ENCODE assay signal across 19 cellular contexts in the genomic region with DNA sequence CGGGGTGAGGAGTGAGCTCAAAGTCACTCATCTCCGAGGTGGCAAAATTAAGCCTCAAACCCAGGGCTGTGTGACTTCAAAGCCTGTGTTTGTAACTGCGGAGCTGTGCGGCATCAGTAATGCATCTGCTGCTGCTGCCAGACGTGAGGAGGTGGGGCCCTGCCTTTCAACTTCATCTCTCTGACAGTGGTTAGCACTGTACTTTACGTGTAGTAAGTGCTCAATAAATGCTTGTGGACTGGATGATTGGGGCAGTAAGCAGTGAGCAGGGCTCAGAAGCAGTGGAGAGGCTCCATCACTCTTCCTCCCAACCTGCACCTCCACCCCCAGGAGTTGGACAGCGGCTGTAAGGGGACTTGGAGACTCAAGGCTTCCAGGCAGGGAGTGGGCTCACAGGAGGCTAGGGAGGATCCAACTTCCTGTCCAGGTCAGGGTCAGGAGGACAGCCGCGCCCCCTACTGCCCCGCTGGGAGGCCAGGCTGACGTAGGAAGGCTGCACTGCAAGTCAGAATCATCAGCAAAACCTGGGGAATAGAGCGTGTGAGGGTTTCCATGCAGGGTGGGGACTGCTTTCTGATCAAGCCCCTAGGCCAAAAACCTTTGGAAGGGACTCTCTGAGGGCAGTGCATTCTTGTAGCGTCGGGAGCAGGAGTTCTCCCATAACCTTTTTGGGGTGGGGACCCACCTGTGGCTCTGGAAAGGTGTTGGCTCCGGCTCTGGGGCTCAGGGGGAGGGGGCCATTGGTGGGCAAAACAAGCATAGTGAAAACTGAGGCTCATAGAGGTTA. TPM values are rescaled to one million over a fixed set of nuclear protein-coding genes. Genes with fewer than 3 reads are reported as not detected.
DNase-seq lines count a peak whose midpoint lies in the region; ATAC-seq, FAIRE-seq and TF ChIP-seq lines count a peak whose summit lies in the region.
"Had no signal": no experiment of that assay in that cellular context is flagged by ENCODE, and none has a peak within 500 bp of the region (broad histone marks: within the 10 kb centered on the region; RNA-seq: fewer than 3 reads in every experiment).

No MANE protein-coding gene starts in this region.

- no peaks in the 10 kb centered on the region for H3K9me3 ChIP-seq in H1 (ENCODE audit: insufficient read depth in 2 of 2, low read depth in 1 of 2, low read length in 1 of 2)
- H3K9me3 ChIP-seq in HepG2 (ENCODE audit: low read length) = no peaks in the 10 kb centered on the region
- no peaks in the 10 kb centered on the region for H3K9me3 ChIP-seq in spleen
- no peaks in the 10 kb centered on the region for H3K9me3 ChIP-seq in mammary epithelial cell (replicated peaks; ENCODE audit: insufficient read depth, low read length)
- H3K9me3 ChIP-seq: psoas muscle had no signal

- no peaks in the 10 kb centered on the region for H3K9me3 Mint-ChIP-seq in activated naive CD8-positive, alpha-beta T cell treated with anti-CD3 and anti-CD28 coated beads for 36 hours
- no peaks in the 10 kb centered on the region for H3K9me3 Mint-ChIP-seq in activated naive CD8-positive, alpha-beta T cell treated with anti-CD3 and anti-CD28 coated beads, Interleukin-2, amount 50 U/mL, for 24 hours
- H3K9me3 Mint-ChIP-seq: CD4-positive, alpha-beta T cell; immature natural killer cell; T-helper 1 cell treated with Interleukin-12 subunit alpha and Interleukin-12 subunit beta and Interleukin-4 antibody, amounts not matched to agents 30 μg/mL and 1 μg/mL, for 36 hours had no signal

- TF ChIP-seq EP300 in H1 (IDR thresholded peaks at IDR 0.05; ENCODE audit: borderline replicate concordance in 1 of 2, low read depth in 2 of 2, low read length in 2 of 2) (no peak), HepG2 (IDR thresholded peaks at IDR 0.05; ENCODE audit: low read depth in 2 of 2, low read length in 2 of 2) (no peak), HepG2 (CRISPR knock-in tag; IDR thresholded peaks at IDR 0.05; ENCODE audit: borderline replicate concordance) (no peak)

- H4K20me1 ChIP-seq in H1 (replicated peaks in 1 of 2; ENCODE audit: control insufficient read depth in 1 of 2, insufficient read depth in 2 of 2, low read length in 2 of 2) (peaks cover 36 to 38% of the 10 kb centered on the region in 2 experiments), HepG2 (ENCODE audit: insufficient read depth, low read length) (peaks cover 29% of the 10 kb centered on the region), mammary epithelial cell (ENCODE audit: insufficient read depth, low read length) (no peaks in the 10 kb centered on the region)

- dilution Hi-C loops in mammary epithelial cell (cut with HindIII; ENCODE audit: low sequenced_read_pairs) = loop anchor here (5.0 kb wide), 1 partner anchor 41 kb away; no protein-coding TSS in a partner anchor

- no peak overlapping the region; a peak in 1 of 7 replicates for H3K9ac ChIP-seq in H1 (replicated peaks in 1 of 4; ENCODE audit: extremely low read depth in 1 of 4, low read depth in 3 of 4, low read length in 3 of 4)
- H3K9ac ChIP-seq in HepG2 (ENCODE audit: insufficient read depth, low read depth, low read length) = peak overlapping the region; percentile 41; the same call in 1 of the 2 replicates
- no peak overlapping the region for H3K9ac ChIP-seq in mammary epithelial cell (ENCODE audit: insufficient read depth, low read length)

- no peak overlapping the region for H3K56ac ChIP-seq in H1 (replicated peaks; ENCODE audit: insufficient read length, low read depth, low read length)

- H2BK5ac ChIP-seq in H1 (ENCODE audit: low read depth, low read length) = no peak overlapping the region

- no peak overlapping the region for H2BK120ac ChIP-seq in H1 (replicated peaks; ENCODE audit: low read depth, low read length)

- POLR2A ChIA-PET in H1 (lab: Charles Lee; ENCODE audit: partially characterized antibody) (interaction anchor here (1.2 to 1.6 kb wide), 2 partner anchors 8 to 9 kb away, joined by 3 to 5 read pairs; no protein-coding TSS in a partner anchor), HepG2 (lab: Yijun Ruan, JAX) (no interaction called here)

- peaks cover 2% of the 10 kb centered on the region; the same call in 1 of the 2 replicates for H3K23me2 ChIP-seq in H1 (ENCODE audit: low read depth, low read length)

- H3K36me3 ChIP-seq in H1 (ENCODE audit: control insufficient read depth in 2 of 4, insufficient read depth in 4 of 4, low read length in 3 of 4) = no peaks in the 10 kb centered on the region
- no peaks in the 10 kb centered on the region; a peak in 3 of 5 replicates for H3K36me3 ChIP-seq in HepG2 (replicated peaks in 1 of 2; ENCODE audit: control insufficient read depth in 1 of 2, insufficient read depth in 2 of 2, low read length in 2 of 2)
- H3K36me3 ChIP-seq in spleen = peaks cover 0 to 6% (median 0%) of the 10 kb centered on the region in 6 donors
- no peaks in the 10 kb centered on the region for H3K36me3 ChIP-seq in mammary epithelial cell (ENCODE audit: insufficient read depth, low read length)

- H2AK5ac ChIP-seq in H1 (ENCODE audit: low read depth, low read length) = peak overlapping the region; percentile 90; the same call in 1 of the 2 replicates

- WGBS in H1 (ENCODE audit: extremely low coverage in 1 of 2, insufficient coverage in 1 of 2, insufficient read length in 1 of 2, insufficient replicate concordance in 2 of 2, low coverage in 1 of 2, low lambda C conversion rate in 2 of 2, missing lambda C conversion rate in 1 of 2), 2 experiments = 54% methylated on average over 10 of the region's 15 CpGs; no CpG with 5 or more reads in 1 of the 2 experiments
- 62% methylated on average over 7 of the region's 15 CpGs for WGBS in HepG2 (ENCODE audit: low lambda C conversion rate)
- WGBS in spleen, 5 donors = 69 to 85% (median 74%) methylated on average over 10 to 15 of the region's 15 CpGs
- WGBS in mammary epithelial cell (ENCODE audit: low coverage, missing lambda C conversion rate) = 93% methylated on average over 14 of the region's 15 CpGs

- CTCF ChIA-PET in H1 (lab: Charles Lee; ENCODE audit: partially characterized antibody) (interaction anchor here (0.6 to 2.7 kb wide), 12 partner anchors 9 to 216 kb away, joined by 3 to 7 read pairs (median 4); no protein-coding TSS in a partner anchor), HepG2 (lab: Yijun Ruan, JAX; ENCODE audit: low intra/inter-chr PET ratio, low total read pairs) (interaction anchor here (1.2 kb wide), 1 partner anchor 23 kb away, joined by 4 read pairs; no protein-coding TSS in a partner anchor), mammary epithelial cell (lab: Charles Lee; ENCODE audit: low non-redundant PET) (no interaction called here)

- H4K91ac ChIP-seq in H1 (replicated peaks; ENCODE audit: insufficient read length, low read length) = no peak overlapping the region

- no peak overlapping the region for H4K8ac ChIP-seq in H1 (ENCODE audit: extremely low read depth, insufficient read depth, low read length)

- no peaks in the 10 kb centered on the region for H3K27me3 Mint-ChIP-seq in activated naive CD8-positive, alpha-beta T cell treated with anti-CD3 and anti-CD28 coated beads for 36 hours
- no peaks in the 10 kb centered on the region for H3K27me3 Mint-ChIP-seq in activated naive CD8-positive, alpha-beta T cell treated with anti-CD3 and anti-CD28 coated beads, Interleukin-2, amount 50 U/mL, for 24 hours
- H3K27me3 Mint-ChIP-seq: CD4-positive, alpha-beta T cell had no signal

- H3K27me3 ChIP-seq in H1 (replicated peaks in 1 of 4; ENCODE audit: control insufficient read depth in 3 of 4, extremely low read depth in 1 of 4, insufficient read depth in 3 of 4, low read length in 3 of 4) (peaks cover 68 to 86% (median 82%) of the 10 kb centered on the region in 4 experiments), HepG2 (ENCODE audit: control insufficient read depth in 1 of 2, insufficient read depth in 2 of 2, low read length in 2 of 2) (no peaks in the 10 kb centered on the region), spleen (replicated peaks in 1 of 7) (peaks cover 0 to 13% (median 0%) of the 10 kb centered on the region in 7 donors), mammary epithelial cell (ENCODE audit: insufficient read depth, low read length) (no peaks in the 10 kb centered on the region)

- H3K27ac ChIP-seq in H1 (ENCODE audit: low read depth, low read length) = no peak overlapping the region
- peak overlapping the region; percentile 51 for H3K27ac ChIP-seq in HepG2 (ENCODE audit: extremely low read length, insufficient read depth, low read length)
- peak overlapping the region in 7 of 8 donors; percentile 39 to 69 (median 60) for H3K27ac ChIP-seq in spleen
- no peak overlapping the region for H3K27ac ChIP-seq in mammary epithelial cell (ENCODE audit: insufficient read depth, low read depth, low read length)
- H3K27ac ChIP-seq: 22Rv1, psoas muscle had no signal

- peak overlapping the region; percentile 62 for H3K27ac Mint-ChIP-seq in activated naive CD8-positive, alpha-beta T cell treated with anti-CD3 and anti-CD28 coated beads for 36 hours
- no peak overlapping the region for H3K27ac Mint-ChIP-seq in activated naive CD8-positive, alpha-beta T cell treated with anti-CD3 and anti-CD28 coated beads, Interleukin-2, amount 50 U/mL, for 24 hours
- H3K27ac Mint-ChIP-seq: CD4-positive, alpha-beta T cell; T-helper 1 cell treated with Interleukin-12 subunit alpha and Interleukin-12 subunit beta and Interleukin-4 antibody, amounts not matched to agents 30 μg/mL and 1 μg/mL, for 36 hours had no signal

- no peak overlapping the region for H2AFZ ChIP-seq in H1 (ENCODE audit: low read length)
- H2AFZ ChIP-seq in HepG2 (ENCODE audit: low read length) = no peak overlapping the region
- no peak overlapping the region for H2AFZ ChIP-seq in mammary epithelial cell (ENCODE audit: low read depth, low read length)

- H4K5ac ChIP-seq in H1 (ENCODE audit: insufficient read length, low read depth, low read length) = no peak overlapping the region

- no peaks in the 10 kb centered on the region for H3K79me1 ChIP-seq in H1 (ENCODE audit: low read depth, low read length)

- ATAC-seq in activated naive CD8-positive, alpha-beta T cell treated with anti-CD3 and anti-CD28 coated beads, Interleukin-2, amount 50 U/mL, for 24 hours = no peak
- peak; percentile 83 for ATAC-seq in HepG2
- ATAC-seq: psoas muscle had no signal

- no peaks in the 10 kb centered on the region for H3K79me2 ChIP-seq in H1 (ENCODE audit: control insufficient read depth in 1 of 2, insufficient read depth in 2 of 2, low read length in 2 of 2)
- peaks cover 82% of the 10 kb centered on the region for H3K79me2 ChIP-seq in HepG2 (ENCODE audit: insufficient read depth, low read length)
- H3K79me2 ChIP-seq in mammary epithelial cell (ENCODE audit: insufficient read depth, low read length) = peaks cover 98% of the 10 kb centered on the region

- TF ChIP-seq RAD21 in H1 (IDR thresholded peaks at IDR 0.05 in 1 of 2, conservative IDR thresholded peaks at IDR 0.05 in 1 of 2; ENCODE audit: low read depth in 2 of 2, low read length in 2 of 2) (peak; percentile 14 to 26; a peak in 3 of 4 replicates), HepG2 (CRISPR knock-in tag; IDR thresholded peaks at IDR 0.05) (peak; percentile 71)

- H3K4me3 ChIP-seq in H1 (ENCODE audit: extremely low read depth in 1 of 4, insufficient read depth in 2 of 4, low read depth in 3 of 4, low read length in 4 of 4) = no peak overlapping the region
- H3K4me3 ChIP-seq in HepG2 (replicated peaks in 1 of 3; ENCODE audit: insufficient read depth in 1 of 3, low read depth in 2 of 3, low read length in 3 of 3) = no peak overlapping the region
- no peak overlapping the region for H3K4me3 ChIP-seq in spleen
- no peak overlapping the region for H3K4me3 ChIP-seq in mammary epithelial cell (replicated peaks in 1 of 3; ENCODE audit: insufficient read depth in 1 of 3, low read depth in 2 of 3, low read length in 3 of 3)
- no peak overlapping the region for H3K4me3 ChIP-seq in foreskin fibroblast (ENCODE audit: low read depth in 1 of 2, low read length in 2 of 2)
- H3K4me3 ChIP-seq: psoas muscle had no signal

- H3K4ac ChIP-seq in H1 (replicated peaks; ENCODE audit: insufficient read length, low read depth, low read length) = no peak overlapping the region

- TF ChIP-seq POLR2A in H1 (IDR thresholded peaks at IDR 0.05; ENCODE audit: control extremely low read depth in 1 of 2, low read depth in 2 of 2, low read length in 2 of 2) = no peak
- no peak for TF ChIP-seq POLR2A in HepG2 (IDR thresholded peaks at IDR 0.05; ENCODE audit: insufficient read depth in 1 of 2, low read depth in 2 of 2, low read length in 2 of 2)
- TF ChIP-seq POLR2A in spleen (IDR thresholded peaks at IDR 0.05) = no peak

- peaks cover 0 to 35% (median 26%) of the 10 kb centered on the region in 4 experiments; a peak in 6 of 7 replicates for H3K4me1 ChIP-seq in H1 (replicated peaks in 1 of 4; ENCODE audit: control insufficient read depth in 3 of 4, insufficient read depth in 4 of 4, low read length in 3 of 4)
- H3K4me1 ChIP-seq in HepG2 (ENCODE audit: insufficient read depth, low read length) = peaks cover 68% of the 10 kb centered on the region
- peaks cover 7 to 87% (median 62%) of the 10 kb centered on the region in 6 donors for H3K4me1 ChIP-seq in spleen
- peaks cover 13% of the 10 kb centered on the region for H3K4me1 ChIP-seq in mammary epithelial cell (ENCODE audit: insufficient read depth, low read length)

- no peak overlapping the region; the same call in 1 of the 2 replicates for H3K18ac ChIP-seq in H1 (ENCODE audit: extremely low read depth, low read length)

- H2BK15ac ChIP-seq in H1 (ENCODE audit: low read length) = peak overlapping the region; percentile 65; the same call in 1 of the 2 replicates

- TF ChIP-seq CTCF in H1 (IDR thresholded peaks at IDR 0.05; ENCODE audit: control extremely low read depth in 1 of 3, insufficient read depth in 1 of 3, low read depth in 1 of 3, low read length in 3 of 3) (peak in 2 of 3 experiments; percentile 9 to 27; a peak in 1 of 4 replicates), HepG2 (CRISPR knock-in tag; IDR thresholded peaks at IDR 0.05) (peak; percentile 90), spleen (IDR thresholded peaks at IDR 0.05 in 8 of 11, conservative IDR thresholded peaks at IDR 0.05 in 3 of 11) (no peak), mammary epithelial cell (conservative IDR thresholded peaks at IDR 0.05 in 1 of 2, IDR thresholded peaks at IDR 0.05 in 1 of 2; ENCODE audit: extremely low read depth in 1 of 2, insufficient read depth in 1 of 2, low read depth in 1 of 2, low read length in 2 of 2) (no peak), foreskin fibroblast (IDR thresholded peaks at IDR 0.05; ENCODE audit: low read depth, low read length) (no peak), GM13977 (IDR thresholded peaks at IDR 0.05; ENCODE audit: extremely low read depth, insufficient read depth, missing control alignments) (no peak)

- H3K36me3 Mint-ChIP-seq in activated naive CD8-positive, alpha-beta T cell treated with anti-CD3 and anti-CD28 coated beads for 36 hours = peaks cover 5% of the 10 kb centered on the region
- no peaks in the 10 kb centered on the region for H3K36me3 Mint-ChIP-seq in activated naive CD8-positive, alpha-beta T cell treated with anti-CD3 and anti-CD28 coated beads, Interleukin-2, amount 50 U/mL, for 24 hours (ENCODE audit: low read depth)
- H3K36me3 Mint-ChIP-seq: immature natural killer cell had no signal

- H3K4me1 Mint-ChIP-seq in activated naive CD8-positive, alpha-beta T cell treated with anti-CD3 and anti-CD28 coated beads for 36 hours = peaks cover 24% of the 10 kb centered on the region
- H3K4me1 Mint-ChIP-seq in activated naive CD8-positive, alpha-beta T cell treated with anti-CD3 and anti-CD28 coated beads, Interleukin-2, amount 50 U/mL, for 24 hours = peaks cover 19% of the 10 kb centered on the region

- BruUV-seq in HepG2 (replicated peaks; lab: Mats Ljungman, UMichigan) (no TSS peak), mammary epithelial cell (replicated peaks; lab: Mats Ljungman, UMichigan) (no TSS peak)

- in situ Hi-C loops in HepG2 (cut with HindIII; ENCODE audit: extremely low pct_ligation_motif_present, low pct_unique_long_range_greater_than_20kb) (no loop called here), mammary epithelial cell (cut with MboI; ENCODE audit: low sequenced_read_pairs in 2 of 2) (no loop called here), GM13977 (cut with MboI; ENCODE audit: low pct_unique_long_range_greater_than_20kb, low sequenced_read_pairs, unreplicated experiment) (no loop called here)

- FAIRE-seq in H1 (lab: Jason Lieb, UNC) = no peak
- peak; percentile 34 for FAIRE-seq in HepG2 (lab: Jason Lieb, UNC)
- FAIRE-seq: frontal cortex had no signal

- no peak overlapping the region for H3K23ac ChIP-seq in H1 (ENCODE audit: insufficient read length)

- H3K4me2 ChIP-seq in H1 (ENCODE audit: insufficient read depth in 1 of 2, low read depth in 2 of 2, low read length in 2 of 2) (peak overlapping the region in 1 of 2 experiments; percentile 10; a peak in 1 of 4 replicates), HepG2 (ENCODE audit: low read depth, low read length) (peak overlapping the region; percentile 45), mammary epithelial cell (ENCODE audit: insufficient read depth, low read depth, low read length) (no peak overlapping the region)

- H3K4me3 Mint-ChIP-seq in activated naive CD8-positive, alpha-beta T cell treated with anti-CD3 and anti-CD28 coated beads for 36 hours = no peak overlapping the region
- H3K4me3 Mint-ChIP-seq in activated naive CD8-positive, alpha-beta T cell treated with anti-CD3 and anti-CD28 coated beads, Interleukin-2, amount 50 U/mL, for 24 hours = no peak overlapping the region
- H3K4me3 Mint-ChIP-seq: CD4-positive, alpha-beta T cell; immature natural killer cell; T-helper 1 cell treated with Interleukin-12 subunit alpha and Interleukin-12 subunit beta and Interleukin-4 antibody, amounts not matched to agents 30 μg/mL and 1 μg/mL, for 36 hours had no signal

- no peak for DNase-seq in activated naive CD8-positive, alpha-beta T cell treated with anti-CD3 and anti-CD28 coated beads for 36 hours
- no peak for DNase-seq in activated naive CD8-positive, alpha-beta T cell treated with anti-CD3 and anti-CD28 coated beads, Interleukin-2, amount 50 U/mL, for 24 hours
- DNase-seq in H1 (ENCODE audit: low read depth in 1 of 2, low spot score in 2 of 2) = no peak
- DNase-seq in HepG2 (ENCODE audit: low spot score) = peak; percentile 53
- no peak for DNase-seq in spleen
- DNase-seq in mammary epithelial cell = no peak
- no peak for DNase-seq in foreskin fibroblast
- DNase-seq in GM13977 (ENCODE audit: low spot score) = no peak
- DNase-seq: activated CD4-positive, CD25-positive, alpha-beta regulatory T cell; activated effector memory CD4-positive, alpha-beta T cell treated with anti-CD3 and anti-CD28 coated beads, Interleukin-2, amount 50 U/mL, for 16 hours; CD4-positive, alpha-beta T cell; effector CD8-positive, alpha-beta T cell; immature natural killer cell; MM.1S; NCI-H2029; psoas muscle had no signal

- no peak overlapping the region for H3K14ac ChIP-seq in H1 (ENCODE audit: insufficient read length)

- intact Hi-C loops in HepG2 (cut with micrococcal nuclease; ENCODE audit: unreplicated experiment) (no loop called here), spleen (cut with DNase I; ENCODE audit: low total_unique reads) (no loop called here), mammary epithelial cell (cut with micrococcal nuclease) (no loop called here)

- no peak overlapping the region for H2BK20ac ChIP-seq in H1 (ENCODE audit: low read length)

- peak overlapping the region; percentile 68; the same call in 1 of the 2 replicates for H2BK12ac ChIP-seq in H1 (ENCODE audit: low read depth, low read length)

RNA-seq across cellular contexts. Expression of gene RAI1, which starts 21.8 kb away (rescaled TPM):
- 10 to 100 TPM; 19.6 to 21.1 TPM for total RNA-seq in activated naive CD8-positive, alpha-beta T cell treated with anti-CD3 and anti-CD28 coated beads for 36 hours
- total RNA-seq in H1 (2021; fragmentation: NEBNext Ultra II Directional; extraction: Animal tissue kit (Norgen Biotek cat#: 25700)) = 0.80 and 1.2 TPM in 2 replicates
- polyA plus RNA-seq in H1 (2011; rRNA removed) = 0.39 and 0.57 TPM in 2 replicates
- polyA plus RNA-seq in H1 (2011; cell fraction: cytosol; rRNA removed) = 0.45 TPM
- 1.5 TPM for polyA plus RNA-seq in H1 (2011; cell fraction: nucleus; rRNA removed)
- polyA plus RNA-seq in H1 (2012, experiment 1 of 2) = 0.89 to 1.6 TPM (median 1.1 TPM) in 4 replicates
- 0.58 TPM for polyA plus RNA-seq in H1 (2012, experiment 2 of 2)
- polyA plus RNA-seq in H1 (2013, experiment 1 of 2) = 0.71 TPM
- polyA plus RNA-seq in H1 (2013, experiment 2 of 2) = 0.57 TPM
- polyA minus RNA-seq in H1 (2011; rRNA and poly(A)+ RNA removed) = 0.13 and 0.22 TPM in 2 replicates
- 0.73 TPM for polyA minus RNA-seq in H1 (2011; cell fraction: cytosol; rRNA and poly(A)+ RNA removed)
- 1.4 TPM for polyA minus RNA-seq in H1 (2011; cell fraction: nucleus; rRNA and poly(A)+ RNA removed)
- total RNA-seq in HepG2 (2016; rRNA removed; fragmentation: Illumina TruSeq; extraction: Trizol) = 5.1 and 5.2 TPM in 2 replicates
- 2.6 and 3.4 TPM in 2 replicates for total RNA-seq in HepG2 (2016; cell fraction: cytosol; rRNA removed; fragmentation: Illumina TruSeq; extraction: Trizol; ENCODE audit: low read depth)
- total RNA-seq in HepG2 (2016; cell fraction: insoluble cytoplasmic fraction; rRNA removed; fragmentation: Illumina TruSeq; extraction: Trizol) = 5.2 and 5.4 TPM in 2 replicates
- total RNA-seq in HepG2 (2016; cell fraction: membrane; rRNA removed; fragmentation: Illumina TruSeq; extraction: Trizol) = 4.3 and 5.6 TPM in 2 replicates
- total RNA-seq in HepG2 (2016; cell fraction: nucleus; rRNA removed; fragmentation: Illumina TruSeq; extraction: Trizol) = 7.2 and 9.2 TPM in 2 replicates
- polyA plus RNA-seq in HepG2 (2011; rRNA removed) = 3.4 and 3.9 TPM in 2 replicates
- polyA plus RNA-seq in HepG2 (2011; cell fraction: cytosol; rRNA removed) = 1.9 and 2.7 TPM in 2 replicates
- 15.5 and 22.7 TPM in 2 replicates for polyA plus RNA-seq in HepG2 (2011; cell fraction: nucleus; rRNA removed)
- 6.0 and 9.1 TPM in 2 replicates for polyA plus RNA-seq in HepG2 (2012)
- 3.8 and 4.7 TPM in 2 replicates for polyA plus RNA-seq in HepG2 (2016; cell fraction: cytosol; fragmentation: Illumina TruSeq; extraction: Trizol; ENCODE audit: low read depth)
- polyA plus RNA-seq in HepG2 (2016; cell fraction: insoluble cytoplasmic fraction; fragmentation: Illumina TruSeq; extraction: Trizol; ENCODE audit: low read depth) = 8.3 and 10.1 TPM in 2 replicates
- polyA plus RNA-seq in HepG2 (2016; cell fraction: membrane; fragmentation: Illumina TruSeq; extraction: Trizol; ENCODE audit: low read depth) = 5.1 and 5.2 TPM in 2 replicates
- 24.6 and 26.3 TPM in 2 replicates for polyA plus RNA-seq in HepG2 (2016; cell fraction: nucleus; fragmentation: Illumina TruSeq; extraction: Trizol; ENCODE audit: insufficient read depth, low read depth)
- 7.4 and 12.2 TPM in 2 replicates for polyA minus RNA-seq in HepG2 (2011; rRNA and poly(A)+ RNA removed; ENCODE audit: low replicate concordance)
- polyA minus RNA-seq in HepG2 (2011; cell fraction: cytosol; rRNA and poly(A)+ RNA removed) = 6.2 and 6.7 TPM in 2 replicates
- 9.0 and 12.1 TPM in 2 replicates for polyA minus RNA-seq in HepG2 (2011; cell fraction: nucleus; rRNA and poly(A)+ RNA removed)
- 10 to 100 TPM; 28.9 to 61.9 (median 40.3) TPM for total RNA-seq in spleen
- polyA plus RNA-seq in spleen = 10 to 100 TPM in 1 of 3 donors, 1 to 10 TPM in 2; 5.4 to 19.7 (median 6.1) TPM
- 10 to 100 TPM; 23.8 to 41.9 TPM for total RNA-seq in mammary epithelial cell
- polyA plus RNA-seq in mammary epithelial cell = 4.9 TPM
- 8.5 TPM for polyA minus RNA-seq in mammary epithelial cell

Comparison
In these comparisons a context has a peak if more than half of its experiments do, and no peak if none do; other contexts are left out.
1. H3K27ac ChIP-seq: peak in HepG2 (single experiment) and spleen (7 of 8); none in H1 (single experiment) and mammary epithelial cell (single experiment).
2. CTCF ChIP-seq: peak in H1 (2 of 3) and HepG2 (single experiment); none in spleen (0 of 11), mammary epithelial cell (0 of 2), foreskin fibroblast (single experiment) and GM13977 (single experiment).